ENCODE assay signal across 16 cellular contexts in the genomic region with DNA sequence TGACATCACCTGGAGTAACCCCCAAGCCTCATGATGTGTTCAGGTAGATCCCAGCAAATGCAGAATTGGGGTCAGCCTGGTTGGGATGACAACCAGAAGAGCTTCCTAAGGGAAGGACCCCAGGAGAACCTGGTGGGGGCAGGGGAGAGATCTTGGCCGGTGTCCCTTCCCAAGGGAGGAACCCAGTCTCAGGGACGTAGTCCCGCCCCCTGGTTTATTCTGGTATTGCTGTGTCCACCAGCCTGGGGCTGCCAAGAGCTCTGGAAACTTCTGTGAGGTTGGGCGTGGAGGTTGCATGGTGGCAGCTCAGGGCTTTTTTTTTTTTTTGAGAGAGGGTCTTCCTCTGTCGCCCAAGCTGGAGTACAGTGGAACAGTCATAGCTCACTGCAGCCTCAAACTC. TPM values are rescaled to one million over a fixed set of nuclear protein-coding genes. Genes with fewer than 3 reads are reported as not detected.
"Had no signal": no experiment of that assay in that cellular context is flagged by ENCODE, and none has a peak within 500 bp of the region (broad histone marks: within the 10 kb centered on the region; RNA-seq: fewer than 3 reads in every experiment).

No MANE protein-coding gene starts in this region.

- FAIRE-seq: frontal cortex, islet of Langerhans, small intestine had no signal

- H3K4me3 ChIP-seq: mucosa of descending colon, transverse colon had no signal

- H3K4me3 Mint-ChIP-seq: activated naive CD8-positive, alpha-beta T cell treated with anti-CD3 and anti-CD28 coated beads, Interleukin-2, amount 10 ng/mL, durations not matched to agents 7 days and 5 days; naive thymus-derived CD8-positive, alpha-beta T cell had no signal

- DNase-seq: activated naive CD4-positive, alpha-beta T cell; activated naive CD8-positive, alpha-beta T cell treated with anti-CD3 and anti-CD28 coated beads, Interleukin-2, amount 10 ng/mL, durations not matched to agents 7 days and 5 days; anterior cingulate cortex; brain microvascular endothelial cell; cortex of kidney; effector CD8-positive, alpha-beta T cell; mucosa of descending colon; naive thymus-derived CD8-positive, alpha-beta T cell; small intestine; stimulated activated CD4-positive, alpha-beta T cell treated with anti-CD3 and anti-CD28 coated beads, Interleukin-4, amount 100 ng/mL, for 24 hours; stimulated activated naive CD4-positive, alpha-beta T cell; transverse colon had no signal

- H3K27me3 ChIP-seq: brain microvascular endothelial cell, transverse colon had no signal

- H3K36me3 Mint-ChIP-seq: activated naive CD8-positive, alpha-beta T cell treated with anti-CD3 and anti-CD28 coated beads, Interleukin-2, amount 10 ng/mL, durations not matched to agents 7 days and 5 days; naive thymus-derived CD8-positive, alpha-beta T cell had no signal

- H3K4me1 Mint-ChIP-seq: activated naive CD8-positive, alpha-beta T cell treated with anti-CD3 and anti-CD28 coated beads, Interleukin-2, amount 10 ng/mL, durations not matched to agents 7 days and 5 days had no signal

- H3K27ac Mint-ChIP-seq: activated naive CD8-positive, alpha-beta T cell treated with anti-CD3 and anti-CD28 coated beads, Interleukin-2, amount 10 ng/mL, durations not matched to agents 7 days and 5 days; naive thymus-derived CD8-positive, alpha-beta T cell had no signal

- H3K36me3 ChIP-seq: brain microvascular endothelial cell, neutrophil, transverse colon had no signal

- ATAC-seq: activated CD4-positive, CD25-positive, alpha-beta regulatory T cell treated with anti-CD3 and anti-CD28 coated beads, Interleukin-2, amount 50 U/mL, for 24 hours; mucosa of descending colon; naive thymus-derived CD8-positive, alpha-beta T cell had no signal

- H3K27ac ChIP-seq: brain microvascular endothelial cell, neutrophil, transverse colon had no signal

- H3K9me3 ChIP-seq: mucosa of descending colon, neutrophil, transverse colon had no signal

- H3K9me3 Mint-ChIP-seq: activated naive CD8-positive, alpha-beta T cell treated with anti-CD3 and anti-CD28 coated beads, Interleukin-2, amount 10 ng/mL, durations not matched to agents 7 days and 5 days; naive thymus-derived CD8-positive, alpha-beta T cell had no signal

RNA-seq across cellular contexts. Expression of a gene that starts 19.4 kb away (rescaled TPM):
- polyA plus RNA-seq: naive thymus-derived CD8-positive, alpha-beta T cell had no signal
